In genomic region chr7:111324228-111324627, GRCh38 we compare ENCODE assay signal across 15 cellular contexts.
DNase-seq lines count a peak whose midpoint lies in the region; ATAC-seq lines count a peak whose summit lies in the region.
"Had no signal": no experiment of that assay in that cellular context is flagged by ENCODE, and none has a peak within 500 bp of the region (broad histone marks: within the 10 kb centered on the region; RNA-seq: fewer than 3 reads in every experiment).

No MANE protein-coding gene starts in this region.

- H3K4me2 ChIP-seq in Karpas-422 (ENCODE audit: low read depth, low read length, poor library complexity, severe bottlenecking) = no peak overlapping the region

- no peaks in the 10 kb centered on the region for H3K27me3 Mint-ChIP-seq in stimulated activated naive B cell treated with anti-CD40 and anti-IgM and Interleukin-4, amounts not matched to agents 10 μg/mL and 1 μg/mL and 100 μg/mL, for 72 hours
- H3K27me3 Mint-ChIP-seq in CD4-positive, alpha-beta memory T cell = no peaks in the 10 kb centered on the region
- H3K27me3 Mint-ChIP-seq: activated naive CD8-positive, alpha-beta T cell; T-cell had no signal

- H4K20me1 ChIP-seq in Karpas-422 (ENCODE audit: insufficient read depth, low read depth, low read length) = no peaks in the 10 kb centered on the region

- peaks cover 0 to under 1% of the 10 kb centered on the region in 2 donors for H3K9me3 Mint-ChIP-seq in stimulated activated naive B cell treated with anti-CD40 and anti-IgM and Interleukin-4, amounts not matched to agents 10 μg/mL and 1 μg/mL and 100 μg/mL, for 72 hours
- peaks cover 0 to 2% (median 0%) of the 10 kb centered on the region in 8 donors for H3K9me3 Mint-ChIP-seq in CD4-positive, alpha-beta memory T cell

- no peak overlapping the region for H3K9ac ChIP-seq in Karpas-422 (ENCODE audit: low read length)

- H2AFZ ChIP-seq in Karpas-422 (ENCODE audit: low read length) = no peak overlapping the region

- intact Hi-C loops in CD4-positive, alpha-beta memory T cell (cut with micrococcal nuclease) = no loop called here

- H3K27ac ChIP-seq in Karpas-422 (ENCODE audit: low read length) = no peak overlapping the region
- no peak overlapping the region for H3K27ac ChIP-seq in CD4-positive, alpha-beta memory T cell (ENCODE audit: low read depth, low read length)
- H3K27ac ChIP-seq: skin epidermis, vagina had no signal

- H3K79me2 ChIP-seq in Karpas-422 (ENCODE audit: low read length) = no peaks in the 10 kb centered on the region

- no peaks in the 10 kb centered on the region for H3K9me2 ChIP-seq in Karpas-422 (replicated peaks; ENCODE audit: insufficient read depth, low read length)

- CTCF ChIA-PET in CD4-positive, alpha-beta memory T cell (lab: Charles Lee; ENCODE audit: partially characterized antibody) = no interaction called here

- H3K27me3 ChIP-seq in Karpas-422 (ENCODE audit: low read length) = no peaks in the 10 kb centered on the region
- no peaks in the 10 kb centered on the region for H3K27me3 ChIP-seq in CD4-positive, alpha-beta memory T cell (ENCODE audit: insufficient read depth, low read length)
- H3K27me3 ChIP-seq: vagina had no signal

- no peaks in the 10 kb centered on the region for H3K36me3 ChIP-seq in Karpas-422 (ENCODE audit: insufficient read depth, low read length)
- H3K36me3 ChIP-seq in CD4-positive, alpha-beta memory T cell (ENCODE audit: insufficient read depth, low read length) = no peaks in the 10 kb centered on the region
- H3K36me3 ChIP-seq: vagina had no signal

- H3K4me1 Mint-ChIP-seq in stimulated activated naive B cell treated with anti-CD40 and anti-IgM and Interleukin-4, amounts not matched to agents 10 μg/mL and 1 μg/mL and 100 μg/mL, for 72 hours = peaks cover 21 to 32% of the 10 kb centered on the region in 2 donors
- H3K4me1 Mint-ChIP-seq in CD4-positive, alpha-beta memory T cell = peaks cover 0 to 1% (median 0%) of the 10 kb centered on the region in 4 donors
- H3K4me1 Mint-ChIP-seq: natural killer cell had no signal

- peak; percentile 70 for ATAC-seq in GM19372 (IDR thresholded peaks at IDR 0.05; ENCODE audit: low read depth, unreplicated experiment)
- peak; percentile 77 for ATAC-seq in HG02840 (IDR thresholded peaks at IDR 0.05; ENCODE audit: low FRiP score, unreplicated experiment)
- peak; percentile 82 to 89 for ATAC-seq in stimulated activated naive B cell treated with anti-CD40 and anti-IgM and Interleukin-4, amounts not matched to agents 10 μg/mL and 1 μg/mL and 100 μg/mL, for 72 hours (replicated peaks)
- no peak for ATAC-seq in HG03039 (IDR thresholded peaks at IDR 0.05; ENCODE audit: unreplicated experiment)
- ATAC-seq: activated CD8-positive, alpha-beta T cell treated with anti-CD3 and anti-CD28 coated beads, Interleukin-2, amount 10 ng/mL, durations not matched to agents 7 days and 5 days; natural killer cell; T-cell had no signal

- DNase-seq in Karpas-422 (peak; percentile 70), DMS 273 (lab: John Stamatoyannopoulos, UW; ENCODE audit: unreplicated experiment) (no peak)
- DNase-seq in stimulated activated naive B cell treated with anti-CD40 and anti-IgM and Interleukin-4, amounts not matched to agents 10 μg/mL and 1 μg/mL and 100 μg/mL, for 72 hours = no peak
- DNase-seq in CD4-positive, alpha-beta memory T cell = no peak
- DNase-seq: activated CD8-positive, alpha-beta T cell treated with anti-CD3 and anti-CD28 coated beads, Interleukin-2, amount 10 ng/mL, durations not matched to agents 7 days and 5 days; immature natural killer cell; natural killer cell; NCI-H510A treated with DMSO at 0.1 percent for 48 hours; T-cell had no signal

- H3K9me3 ChIP-seq in Karpas-422 (ENCODE audit: low read length) = no peaks in the 10 kb centered on the region
- no peaks in the 10 kb centered on the region for H3K9me3 ChIP-seq in CD4-positive, alpha-beta memory T cell (ENCODE audit: control insufficient read depth in 1 of 2, low read length in 2 of 2)
- H3K9me3 ChIP-seq: vagina had no signal

- H3K4me3 ChIP-seq in Karpas-422 (ENCODE audit: low read length) = no peak overlapping the region
- H3K4me3 ChIP-seq in CD4-positive, alpha-beta memory T cell (ENCODE audit: low read length in 2 of 2) = no peak overlapping the region
- H3K4me3 ChIP-seq: skin epidermis, vagina had no signal

- POLR2A ChIA-PET in CD4-positive, alpha-beta memory T cell (lab: Charles Lee; ENCODE audit: partially characterized antibody) = no interaction called here

- H3K4me3 Mint-ChIP-seq in stimulated activated naive B cell treated with anti-CD40 and anti-IgM and Interleukin-4, amounts not matched to agents 10 μg/mL and 1 μg/mL and 100 μg/mL, for 72 hours = no peak overlapping the region
- no peak overlapping the region for H3K4me3 Mint-ChIP-seq in CD4-positive, alpha-beta memory T cell
- H3K4me3 Mint-ChIP-seq: activated CD8-positive, alpha-beta T cell treated with anti-CD3 and anti-CD28 coated beads, Interleukin-2, amount 10 ng/mL, durations not matched to agents 7 days and 5 days; activated naive CD8-positive, alpha-beta T cell; immature natural killer cell; natural killer cell; T-cell had no signal

- H3K4me1 ChIP-seq in Karpas-422 (ENCODE audit: low read length) = peaks cover 6% of the 10 kb centered on the region
- no peaks in the 10 kb centered on the region for H3K4me1 ChIP-seq in CD4-positive, alpha-beta memory T cell (ENCODE audit: insufficient read depth, low read length)
- H3K4me1 ChIP-seq: vagina had no signal

- no peak overlapping the region for H3K27ac Mint-ChIP-seq in stimulated activated naive B cell treated with anti-CD40 and anti-IgM and Interleukin-4, amounts not matched to agents 10 μg/mL and 1 μg/mL and 100 μg/mL, for 72 hours
- H3K27ac Mint-ChIP-seq in CD4-positive, alpha-beta memory T cell = no peak overlapping the region
- H3K27ac Mint-ChIP-seq: activated CD8-positive, alpha-beta T cell treated with anti-CD3 and anti-CD28 coated beads, Interleukin-2, amount 10 ng/mL, durations not matched to agents 7 days and 5 days; activated naive CD8-positive, alpha-beta T cell; immature natural killer cell; natural killer cell; T-cell had no signal

- H3K36me3 Mint-ChIP-seq in stimulated activated naive B cell treated with anti-CD40 and anti-IgM and Interleukin-4, amounts not matched to agents 10 μg/mL and 1 μg/mL and 100 μg/mL, for 72 hours = peaks cover 0 to under 1% of the 10 kb centered on the region in 2 donors
- H3K36me3 Mint-ChIP-seq in CD4-positive, alpha-beta memory T cell = peaks cover 0 to 14% of the 10 kb centered on the region in 2 donors
